ENCODE assay signal across 8 cellular contexts in the genomic region with DNA sequence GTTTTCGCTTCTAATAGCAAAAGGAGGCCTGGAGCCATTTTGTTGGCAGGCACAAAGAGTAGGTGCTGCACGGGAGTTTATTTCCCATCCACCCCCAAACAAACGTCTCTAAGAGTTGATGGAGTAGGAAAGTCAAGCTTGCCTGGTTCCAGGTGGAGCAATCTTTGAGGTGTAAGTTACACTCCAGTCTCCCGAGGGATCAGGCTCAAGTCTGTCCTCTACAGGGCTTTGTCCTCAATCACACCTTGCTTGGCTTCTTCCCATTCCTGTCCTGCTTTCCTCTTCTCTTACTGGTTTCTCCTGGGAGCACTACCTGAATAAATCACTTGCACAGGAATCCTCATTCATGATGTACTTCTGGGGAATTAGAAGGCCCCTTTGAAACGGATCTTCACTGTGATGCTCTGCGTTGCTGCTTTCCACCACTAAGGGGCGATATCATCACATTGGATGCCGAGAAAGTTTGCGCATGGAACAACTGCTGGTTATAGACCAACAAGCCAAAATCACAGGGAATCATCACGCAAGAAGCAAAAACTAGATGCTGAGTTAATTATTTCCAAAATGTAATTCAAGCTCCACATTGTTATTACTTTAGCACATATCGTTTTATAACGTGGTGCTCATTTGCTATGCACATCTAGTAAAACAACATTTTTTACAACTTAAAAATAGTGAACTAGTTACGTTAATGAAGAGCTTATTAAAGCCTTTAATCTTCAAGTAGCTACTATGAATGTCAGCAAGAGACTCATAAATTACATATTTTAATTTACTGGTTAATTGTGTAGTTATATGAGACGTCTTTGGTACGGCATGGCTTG.
A peak's percentile ranks its signal among the peaks of the same experiment; 100 is the strongest.
DNase-seq lines count a peak whose midpoint lies in the region; ATAC-seq and TF ChIP-seq lines count a peak whose summit lies in the region.

No MANE protein-coding gene starts in this region.

- 32% methylated on average over 15 of the region's 15 CpGs for WGBS in body of pancreas, 2 donors

- H3K4me1 ChIP-seq in body of pancreas: no peaks in the 10 kb centered on the region

- DNase-seq in NCI-H1105 (lab: John Stamatoyannopoulos, UW) (peak; percentile 42), T-helper 9 cell (peak; percentile 46), body of pancreas (peak; percentile 55 to 73 (median 61)), inferior parietal cortex (ENCODE audit: extremely low spot score) (peak; percentile 74)
- DNase-seq in stimulated activated CD4-positive, alpha-beta T cell treated with anti-CD3 and anti-CD28 coated beads, Interleukin-1b, Interleukin-23, amount 100 ng/mL, for 24 hours (ENCODE audit: low read depth in 4 of 4, low spot score in 1 of 4): peak; percentile 24 to 42 (median 39)

- no peak overlapping the region for H3K4me3 ChIP-seq in body of pancreas

- no peak overlapping the region for H3K27ac ChIP-seq in body of pancreas

- intact Hi-C loops in body of pancreas (cut with DNase I): loop anchor here (10.0 kb wide), 1 partner anchor 443 kb away; a partner anchor contains a TSS

- peaks cover 0 to 2% (median 0%) of the 10 kb centered on the region in 3 donors for H3K9me3 ChIP-seq in body of pancreas

- H3K36me3 ChIP-seq in body of pancreas (replicated peaks in 1 of 2; ENCODE audit: insufficient read depth in 1 of 2, low read depth in 2 of 2): no peaks in the 10 kb centered on the region

- H3K27me3 ChIP-seq in body of pancreas: peaks cover 0 to 4% of the 10 kb centered on the region in 2 donors

- peak; percentile 45 for ATAC-seq in body of pancreas
- no peak for ATAC-seq in HG02623 (IDR thresholded peaks at IDR 0.05; ENCODE audit: unreplicated experiment)
- no peak for ATAC-seq in GM18907 (IDR thresholded peaks at IDR 0.05; ENCODE audit: unreplicated experiment)

- no peak for TF ChIP-seq POLR2A in body of pancreas (IDR thresholded peaks at IDR 0.05)

- TF ChIP-seq CTCF in GM12801 (IDR thresholded peaks at IDR 0.05; ENCODE audit: extremely low read depth, insufficient read length) (peak; percentile 59), body of pancreas (IDR thresholded peaks at IDR 0.05) (peak; percentile 76 to 92 (median 90))
